ENCODE assay signal across 8 cellular contexts in the genomic region with DNA sequence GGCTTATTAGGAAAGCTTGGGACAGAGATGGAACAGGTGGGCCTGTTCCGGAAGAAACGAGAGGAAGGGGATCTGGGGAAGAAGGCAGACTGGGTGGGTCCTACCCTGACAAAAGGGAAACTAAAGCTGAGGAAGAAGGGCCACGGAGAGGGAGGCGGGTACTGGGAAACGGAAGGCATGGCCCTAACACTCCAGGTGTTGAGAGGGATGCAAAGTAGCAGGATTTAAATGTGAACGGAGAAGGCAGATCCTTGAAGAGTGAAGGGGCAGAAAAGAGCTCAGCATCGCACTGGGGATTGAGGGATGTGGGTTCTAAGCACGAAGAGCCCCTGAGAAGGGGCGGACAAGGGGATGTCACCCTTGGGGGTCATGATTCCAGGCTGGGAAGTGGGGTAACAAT. TPM values are rescaled to one million over a fixed set of nuclear protein-coding genes. Genes with fewer than 3 reads are reported as not detected.
DNase-seq lines count a peak whose midpoint lies in the region; ATAC-seq and TF ChIP-seq lines count a peak whose summit lies in the region.

No MANE protein-coding gene starts in this region.

- intact Hi-C loops in naive thymus-derived CD4-positive, alpha-beta T cell (cut with micrococcal nuclease), result loop anchor here (1.0 to 5.0 kb wide), 9 partner anchors 126 to 451 kb away; a partner anchor contains a TSS

- DNase-seq in D341Med (ENCODE audit: low spot score) (peak; percentile 51), choroid plexus epithelial cell (ENCODE audit: low read depth) (no peak), amniotic stem cell (lab: John Stamatoyannopoulos, UW) (no peak)
- no peak for DNase-seq in naive thymus-derived CD4-positive, alpha-beta T cell

- peak overlapping the region; percentile 44 to 97 (median 86) for H3K27ac Mint-ChIP-seq in naive thymus-derived CD4-positive, alpha-beta T cell

- no peaks in the 10 kb centered on the region for H3K27me3 ChIP-seq in Loucy (ENCODE audit: insufficient read depth, low read length, poor library complexity, severe bottlenecking)
- no peaks in the 10 kb centered on the region for H3K27me3 ChIP-seq in naive thymus-derived CD4-positive, alpha-beta T cell (ENCODE audit: control insufficient read depth in 2 of 2, insufficient read depth in 2 of 2, low read length in 2 of 2)

- H3K36me3 Mint-ChIP-seq in naive thymus-derived CD4-positive, alpha-beta T cell, result no peaks in the 10 kb centered on the region

- peaks cover 50% of the 10 kb centered on the region for H3K4me1 ChIP-seq in Loucy (ENCODE audit: insufficient read depth, low read length, poor library complexity, severe bottlenecking)
- H3K4me1 ChIP-seq in naive thymus-derived CD4-positive, alpha-beta T cell (ENCODE audit: control insufficient read depth in 2 of 2, insufficient read depth in 2 of 2, low read length in 2 of 2), result peaks cover 24 to 28% of the 10 kb centered on the region in 2 donors

- H3K4me3 ChIP-seq in Loucy (ENCODE audit: low read length, poor library complexity, severe bottlenecking) (peak overlapping the region; percentile 83), choroid plexus epithelial cell (ENCODE audit: low read depth, low read length) (peak overlapping the region; percentile 77)
- peak overlapping the region; percentile 85 for H3K4me3 ChIP-seq in naive thymus-derived CD4-positive, alpha-beta T cell (ENCODE audit: low read length)

- no peaks in the 10 kb centered on the region for H3K27me3 Mint-ChIP-seq in naive thymus-derived CD4-positive, alpha-beta T cell

- POLR2A ChIA-PET in naive thymus-derived CD4-positive, alpha-beta T cell (lab: Charles Lee), result interaction anchor here (0.8 to 1.0 kb wide), 2 partner anchors 9 to 141 kb away, joined by 3 read pairs; no protein-coding TSS in a partner anchor

- TF ChIP-seq CTCF in Loucy (conservative IDR thresholded peaks at IDR 0.05; ENCODE audit: low read length) (no peak), choroid plexus epithelial cell (conservative IDR thresholded peaks at IDR 0.05; ENCODE audit: low read depth, low read length) (no peak)

- peaks cover 40% of the 10 kb centered on the region for H3K79me2 ChIP-seq in Loucy (ENCODE audit: insufficient read depth, low read length)

- peaks cover 18% of the 10 kb centered on the region for H4K20me1 ChIP-seq in Loucy (ENCODE audit: insufficient read depth, low read length, poor library complexity, severe bottlenecking)

- no peaks in the 10 kb centered on the region for H3K9me3 ChIP-seq in Loucy (ENCODE audit: insufficient read depth, low read depth, low read length)
- no peaks in the 10 kb centered on the region for H3K9me3 ChIP-seq in naive thymus-derived CD4-positive, alpha-beta T cell (ENCODE audit: control insufficient read depth in 2 of 3, low read length in 3 of 3)

- H3K4me2 ChIP-seq in Loucy (ENCODE audit: low read depth, low read length, poor library complexity, severe bottlenecking), result peak overlapping the region; percentile 94

- H3K36me3 ChIP-seq in Loucy (ENCODE audit: insufficient read depth, low read length), result no peaks in the 10 kb centered on the region
- H3K36me3 ChIP-seq in naive thymus-derived CD4-positive, alpha-beta T cell (ENCODE audit: control insufficient read depth in 2 of 3, insufficient read depth in 3 of 3, low read length in 3 of 3), result no peaks in the 10 kb centered on the region

- peaks cover 43 to 59% (median 53%) of the 10 kb centered on the region in 7 donors for H3K4me1 Mint-ChIP-seq in naive thymus-derived CD4-positive, alpha-beta T cell

- peak overlapping the region; percentile 72 for H3K27ac ChIP-seq in naive thymus-derived CD4-positive, alpha-beta T cell (ENCODE audit: low read depth, low read length)

- CTCF ChIA-PET in naive thymus-derived CD4-positive, alpha-beta T cell (lab: Charles Lee), result no interaction called here

- no peaks in the 10 kb centered on the region for H3F3A ChIP-seq in Loucy (ENCODE audit: low read depth)

- ATAC-seq in naive thymus-derived CD4-positive, alpha-beta T cell, result no peak
- ATAC-seq in HG02884 (IDR thresholded peaks at IDR 0.05; ENCODE audit: unreplicated experiment) (no peak), esophagus mucosa (no peak), HG03045 (IDR thresholded peaks at IDR 0.05; ENCODE audit: unreplicated experiment) (no peak)

- peak overlapping the region; percentile 90 to 99 (median 95) for H3K4me3 Mint-ChIP-seq in naive thymus-derived CD4-positive, alpha-beta T cell

- peaks cover 0 to 1% (median 0%) of the 10 kb centered on the region in 11 donors for H3K9me3 Mint-ChIP-seq in naive thymus-derived CD4-positive, alpha-beta T cell

- peak overlapping the region; percentile 73 for H3K9ac ChIP-seq in Loucy (ENCODE audit: low read depth, low read length, poor library complexity, severe bottlenecking)

- peak overlapping the region; percentile 50; the same call in 1 of the 2 replicates for H2AFZ ChIP-seq in Loucy (ENCODE audit: low read length)

- H3K9me2 ChIP-seq in Loucy (replicated peaks; ENCODE audit: low read depth, low read length), result no peaks in the 10 kb centered on the region

RNA-seq across cellular contexts. Expression of a gene that starts 0.7 kb away (rescaled TPM):
- 10 to 100 TPM; 21.1 to 44.9 (median 34.5) TPM for total RNA-seq in naive thymus-derived CD4-positive, alpha-beta T cell
- polyA plus RNA-seq in naive thymus-derived CD4-positive, alpha-beta T cell, result 1 to 10 TPM; 3.0 to 4.7 TPM
- total RNA-seq in esophagus mucosa, result 6.1 TPM
